23 cellular contexts compared by ENCODE assay signal in genomic region chr13:110068176-110068473, GRCh38.
"Had no signal": no experiment of that assay in that cellular context is flagged by ENCODE, and none has a peak within 500 bp of the region (broad histone marks: within the 10 kb centered on the region; RNA-seq: fewer than 3 reads in every experiment).

No MANE protein-coding gene starts in this region.

- ATAC-seq: naive thymus-derived CD4-positive, alpha-beta T cell; psoas muscle; right lobe of liver; stimulated activated naive CD8-positive, alpha-beta T cell treated with anti-CD3 and anti-CD28 coated beads, Interleukin-15, amount 100 ng/mL, for 72 hours had no signal

- H3K36me3 ChIP-seq: neural progenitor cell, ovary, right lobe of liver, suprapubic skin, transverse colon, upper lobe of right lung, uterus had no signal

- H3K4me3 ChIP-seq: dorsolateral prefrontal cortex, neural progenitor cell, ovary, psoas muscle, right lobe of liver, suprapubic skin, transverse colon, upper lobe of right lung, uterus had no signal

- H3K9me3 ChIP-seq: ovary, psoas muscle, right lobe of liver, suprapubic skin, transverse colon, upper lobe of right lung, uterus had no signal

- DNase-seq: dorsolateral prefrontal cortex; effector CD4-positive, alpha-beta T cell; head of caudate nucleus; hippocampal formation; kidney glomerular epithelial cell; mesendoderm; midbrain; naive thymus-derived CD4-positive, alpha-beta T cell; ovary; posterior cingulate gyrus; psoas muscle; right lobe of liver; small intestine; stimulated activated CD4-positive, alpha-beta T cell treated with anti-CD3 and anti-CD28 coated beads, Interleukin-15, amount 100 ng/mL, for 24 hours; stimulated activated CD4-positive, alpha-beta T cell treated with anti-CD3 and anti-CD28 coated beads, Interleukin-4, amount 100 ng/mL, for 1 hour; stimulated activated CD8-positive, alpha-beta memory T cell treated with anti-CD3 and anti-CD28 coated beads, Interleukin-4, amount 100 ng/mL, for 48 hours; stimulated activated naive CD4-positive, alpha-beta T cell; stimulated activated naive CD8-positive, alpha-beta T cell treated with anti-CD3 and anti-CD28 coated beads, Interleukin-15, amount 100 ng/mL, for 72 hours; transverse colon; upper lobe of right lung had no signal

- H3K27me3 ChIP-seq: neural progenitor cell, ovary, right lobe of liver, suprapubic skin, transverse colon, upper lobe of right lung, uterus had no signal

- H3K4me1 ChIP-seq: suprapubic skin, transverse colon, upper lobe of right lung, uterus had no signal

- H3K27ac ChIP-seq: dorsolateral prefrontal cortex, neural progenitor cell, ovary, psoas muscle, right lobe of liver, suprapubic skin, transverse colon, upper lobe of right lung had no signal
